ENCODE assay signal across 2 cellular contexts in the genomic region with DNA sequence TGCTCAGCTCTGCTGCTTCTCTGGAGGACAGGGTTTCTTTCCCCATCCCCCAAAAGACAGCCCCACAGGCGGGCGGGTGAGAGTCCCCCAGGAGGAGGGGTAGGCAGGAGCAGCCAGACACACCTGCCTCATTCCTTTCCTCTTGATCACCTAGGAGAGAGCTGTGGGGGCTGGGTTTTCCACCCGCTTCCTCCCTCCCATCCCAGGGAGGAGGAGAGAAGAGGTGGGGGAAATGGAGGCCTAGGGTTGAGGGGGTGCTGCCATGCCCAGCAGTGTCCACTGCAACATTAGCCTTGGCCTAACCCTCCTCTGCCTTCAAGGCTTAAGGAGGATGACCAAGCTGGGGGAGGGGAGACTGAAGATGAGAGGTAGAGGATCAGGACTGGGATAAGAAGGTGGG.
TF ChIP-seq lines count a peak whose summit lies in the region.

No MANE protein-coding gene starts in this region.

TF ChIP-seq in SK-N-SH, 30 proteins besides CTCF, POLR2A, EP300 and RAD21 (continued from another document):
- TF ChIP-seq, protein P1, sequence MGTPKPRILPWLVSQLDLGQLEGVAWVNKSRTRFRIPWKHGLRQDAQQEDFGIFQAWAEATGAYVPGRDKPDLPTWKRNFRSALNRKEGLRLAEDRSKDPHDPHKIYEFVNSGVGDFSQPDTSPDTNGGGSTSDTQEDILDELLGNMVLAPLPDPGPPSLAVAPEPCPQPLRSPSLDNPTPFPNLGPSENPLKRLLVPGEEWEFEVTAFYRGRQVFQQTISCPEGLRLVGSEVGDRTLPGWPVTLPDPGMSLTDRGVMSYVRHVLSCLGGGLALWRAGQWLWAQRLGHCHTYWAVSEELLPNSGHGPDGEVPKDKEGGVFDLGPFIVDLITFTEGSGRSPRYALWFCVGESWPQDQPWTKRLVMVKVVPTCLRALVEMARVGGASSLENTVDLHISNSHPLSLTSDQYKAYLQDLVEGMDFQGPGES (IDR thresholded peaks at IDR 0.05; ENCODE audit: low read depth, low read length), result no peak
- TF ChIP-seq MEF2A (IDR thresholded peaks at IDR 0.05; ENCODE audit: borderline replicate concordance, low read depth), result no peak
- TF ChIP-seq NFIC (IDR thresholded peaks at IDR 0.05; ENCODE audit: borderline replicate concordance), result no peak
- no peak for TF ChIP-seq TEAD4 (IDR thresholded peaks at IDR 0.05; ENCODE audit: borderline replicate concordance, insufficient read depth)
- TF ChIP-seq TAF1 (IDR thresholded peaks at IDR 0.05; ENCODE audit: borderline replicate concordance, low read depth, low read length), result no peak
- TF ChIP-seq, protein P2, sequence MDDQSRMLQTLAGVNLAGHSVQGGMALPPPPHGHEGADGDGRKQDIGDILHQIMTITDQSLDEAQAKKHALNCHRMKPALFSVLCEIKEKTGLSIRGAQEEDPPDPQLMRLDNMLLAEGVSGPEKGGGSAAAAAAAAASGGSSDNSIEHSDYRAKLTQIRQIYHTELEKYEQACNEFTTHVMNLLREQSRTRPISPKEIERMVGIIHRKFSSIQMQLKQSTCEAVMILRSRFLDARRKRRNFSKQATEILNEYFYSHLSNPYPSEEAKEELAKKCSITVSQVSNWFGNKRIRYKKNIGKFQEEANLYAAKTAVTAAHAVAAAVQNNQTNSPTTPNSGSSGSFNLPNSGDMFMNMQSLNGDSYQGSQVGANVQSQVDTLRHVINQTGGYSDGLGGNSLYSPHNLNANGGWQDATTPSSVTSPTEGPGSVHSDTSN (IDR thresholded peaks at IDR 0.05), result no peak
- TF ChIP-seq, protein P3, sequence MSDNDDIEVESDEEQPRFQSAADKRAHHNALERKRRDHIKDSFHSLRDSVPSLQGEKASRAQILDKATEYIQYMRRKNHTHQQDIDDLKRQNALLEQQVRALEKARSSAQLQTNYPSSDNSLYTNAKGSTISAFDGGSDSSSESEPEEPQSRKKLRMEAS (IDR thresholded peaks at IDR 0.05; ENCODE audit: low read depth), result no peak
- TF ChIP-seq GATA2 (CRISPR knock-in tag; IDR thresholded peaks at IDR 0.05), result no peak
- no peak for TF ChIP-seq RXRA (IDR thresholded peaks at IDR 0.05; ENCODE audit: borderline replicate concordance, low read depth)
- no peak for TF ChIP-seq MXI1 (IDR thresholded peaks at IDR 0.05; ENCODE audit: low read depth, low read length)
- TF ChIP-seq TCF12 (IDR thresholded peaks at IDR 0.05), result no peak
- TF ChIP-seq, protein P4, sequence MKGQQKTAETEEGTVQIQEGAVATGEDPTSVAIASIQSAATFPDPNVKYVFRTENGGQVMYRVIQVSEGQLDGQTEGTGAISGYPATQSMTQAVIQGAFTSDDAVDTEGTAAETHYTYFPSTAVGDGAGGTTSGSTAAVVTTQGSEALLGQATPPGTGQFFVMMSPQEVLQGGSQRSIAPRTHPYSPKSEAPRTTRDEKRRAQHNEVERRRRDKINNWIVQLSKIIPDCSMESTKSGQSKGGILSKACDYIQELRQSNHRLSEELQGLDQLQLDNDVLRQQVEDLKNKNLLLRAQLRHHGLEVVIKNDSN (IDR thresholded peaks at IDR 0.05; ENCODE audit: borderline replicate concordance, low read depth), result no peak
- no peak for TF ChIP-seq RFX5 (IDR thresholded peaks at IDR 0.05; ENCODE audit: low read length)
- TF ChIP-seq YY1 (IDR thresholded peaks at IDR 0.05; ENCODE audit: low read depth), result no peak
- TF ChIP-seq POLR2AphosphoS5 (IDR thresholded peaks at IDR 0.05; ENCODE audit: low read depth, low read length), result no peak
- TF ChIP-seq SMC3 (IDR thresholded peaks at IDR 0.05; ENCODE audit: low read depth, low read length), result no peak
- no peak for TF ChIP-seq CHD2 (IDR thresholded peaks at IDR 0.05; ENCODE audit: low read length, partially characterized antibody)
- no peak for TF ChIP-seq SIN3A (IDR thresholded peaks at IDR 0.05; ENCODE audit: borderline replicate concordance, low read depth, low read length)
- no peak for TF ChIP-seq EZH2phosphoT487 (IDR thresholded peaks at IDR 0.05; ENCODE audit: borderline replicate concordance, low read depth)

TF ChIP-seq in SK-N-SH treated with all-trans-retinoic acid at 6 μM for 48 hours, 23 proteins besides CTCF, POLR2A, EP300 and RAD21 (continued from another document):
- TF ChIP-seq, protein P5, sequence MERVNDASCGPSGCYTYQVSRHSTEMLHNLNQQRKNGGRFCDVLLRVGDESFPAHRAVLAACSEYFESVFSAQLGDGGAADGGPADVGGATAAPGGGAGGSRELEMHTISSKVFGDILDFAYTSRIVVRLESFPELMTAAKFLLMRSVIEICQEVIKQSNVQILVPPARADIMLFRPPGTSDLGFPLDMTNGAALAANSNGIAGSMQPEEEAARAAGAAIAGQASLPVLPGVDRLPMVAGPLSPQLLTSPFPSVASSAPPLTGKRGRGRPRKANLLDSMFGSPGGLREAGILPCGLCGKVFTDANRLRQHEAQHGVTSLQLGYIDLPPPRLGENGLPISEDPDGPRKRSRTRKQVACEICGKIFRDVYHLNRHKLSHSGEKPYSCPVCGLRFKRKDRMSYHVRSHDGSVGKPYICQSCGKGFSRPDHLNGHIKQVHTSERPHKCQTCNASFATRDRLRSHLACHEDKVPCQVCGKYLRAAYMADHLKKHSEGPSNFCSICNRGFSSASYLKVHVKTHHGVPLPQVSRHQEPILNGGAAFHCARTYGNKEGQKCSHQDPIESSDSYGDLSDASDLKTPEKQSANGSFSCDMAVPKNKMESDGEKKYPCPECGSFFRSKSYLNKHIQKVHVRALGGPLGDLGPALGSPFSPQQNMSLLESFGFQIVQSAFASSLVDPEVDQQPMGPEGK (CRISPR knock-in tag; IDR thresholded peaks at IDR 0.05; ENCODE audit: borderline replicate concordance), result no peak
- no peak for TF ChIP-seq TOX (CRISPR knock-in tag; IDR thresholded peaks at IDR 0.05; ENCODE audit: borderline replicate concordance)
- TF ChIP-seq ZC3H10 (CRISPR knock-in tag; IDR thresholded peaks at IDR 0.05), result no peak
- no peak for TF ChIP-seq ZNF565 (CRISPR knock-in tag; conservative IDR thresholded peaks at IDR 0.05; ENCODE audit: low read depth)
- TF ChIP-seq, protein P6, sequence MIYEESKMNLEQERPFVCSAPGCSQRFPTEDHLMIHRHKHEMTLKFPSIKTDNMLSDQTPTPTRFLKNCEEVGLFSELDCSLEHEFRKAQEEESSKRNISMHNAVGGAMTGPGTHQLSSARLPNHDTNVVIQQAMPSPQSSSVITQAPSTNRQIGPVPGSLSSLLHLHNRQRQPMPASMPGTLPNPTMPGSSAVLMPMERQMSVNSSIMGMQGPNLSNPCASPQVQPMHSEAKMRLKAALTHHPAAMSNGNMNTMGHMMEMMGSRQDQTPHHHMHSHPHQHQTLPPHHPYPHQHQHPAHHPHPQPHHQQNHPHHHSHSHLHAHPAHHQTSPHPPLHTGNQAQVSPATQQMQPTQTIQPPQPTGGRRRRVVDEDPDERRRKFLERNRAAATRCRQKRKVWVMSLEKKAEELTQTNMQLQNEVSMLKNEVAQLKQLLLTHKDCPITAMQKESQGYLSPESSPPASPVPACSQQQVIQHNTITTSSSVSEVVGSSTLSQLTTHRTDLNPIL (CRISPR knock-in tag; IDR thresholded peaks at IDR 0.05; ENCODE audit: low read depth), result no peak
- no peak for TF ChIP-seq CSDC2 (CRISPR knock-in tag; IDR thresholded peaks at IDR 0.05)
- TF ChIP-seq OSR1 (CRISPR knock-in tag; IDR thresholded peaks at IDR 0.05), result no peak
- TF ChIP-seq ISL1 (CRISPR knock-in tag; IDR thresholded peaks at IDR 0.05), result no peak
- TF ChIP-seq ZFP3 (CRISPR knock-in tag; IDR thresholded peaks at IDR 0.05), result no peak
- no peak for TF ChIP-seq ZNF70 (CRISPR knock-in tag; IDR thresholded peaks at IDR 0.05)
- TF ChIP-seq PPARA (CRISPR knock-in tag; IDR thresholded peaks at IDR 0.05; ENCODE audit: borderline replicate concordance), result no peak
- TF ChIP-seq SNAI2 (CRISPR knock-in tag; IDR thresholded peaks at IDR 0.05), result no peak
- TF ChIP-seq ESRRG (CRISPR knock-in tag; IDR thresholded peaks at IDR 0.05), result no peak
- no peak for TF ChIP-seq ZNF8 (CRISPR knock-in tag; IDR thresholded peaks at IDR 0.05)
- no peak for TF ChIP-seq RARB (CRISPR knock-in tag; IDR thresholded peaks at IDR 0.05)
- TF ChIP-seq BACH2 (CRISPR knock-in tag; IDR thresholded peaks at IDR 0.05; ENCODE audit: borderline replicate concordance), result no peak
- no peak for TF ChIP-seq GLIS3 (CRISPR knock-in tag; IDR thresholded peaks at IDR 0.05)
- TF ChIP-seq, protein P7, sequence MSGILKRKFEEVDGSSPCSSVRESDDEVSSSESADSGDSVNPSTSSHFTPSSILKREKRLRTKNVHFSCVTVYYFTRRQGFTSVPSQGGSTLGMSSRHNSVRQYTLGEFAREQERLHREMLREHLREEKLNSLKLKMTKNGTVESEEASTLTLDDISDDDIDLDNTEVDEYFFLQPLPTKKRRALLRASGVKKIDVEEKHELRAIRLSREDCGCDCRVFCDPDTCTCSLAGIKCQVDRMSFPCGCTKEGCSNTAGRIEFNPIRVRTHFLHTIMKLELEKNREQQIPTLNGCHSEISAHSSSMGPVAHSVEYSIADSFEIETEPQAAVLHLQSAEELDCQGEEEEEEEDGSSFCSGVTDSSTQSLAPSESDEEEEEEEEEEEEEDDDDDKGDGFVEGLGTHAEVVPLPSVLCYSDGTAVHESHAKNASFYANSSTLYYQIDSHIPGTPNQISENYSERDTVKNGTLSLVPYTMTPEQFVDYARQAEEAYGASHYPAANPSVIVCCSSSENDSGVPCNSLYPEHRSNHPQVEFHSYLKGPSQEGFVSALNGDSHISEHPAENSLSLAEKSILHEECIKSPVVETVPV (CRISPR knock-in tag; IDR thresholded peaks at IDR 0.05), result no peak
